In genomic region chr1:207049054-207049453, GRCh38 we compare ENCODE assay signal across 13 cellular contexts. TPM values are rescaled to one million over a fixed set of nuclear protein-coding genes. Genes with fewer than 3 reads are reported as not detected.
A peak's percentile ranks its signal among the peaks of the same experiment; 100 is the strongest.
DNase-seq lines count a peak whose midpoint lies in the region; ATAC-seq, FAIRE-seq and TF ChIP-seq lines count a peak whose summit lies in the region.
"Had no signal": no experiment of that assay in that cellular context is flagged by ENCODE, and none has a peak within 500 bp of the region (broad histone marks: within the 10 kb centered on the region; RNA-seq: fewer than 3 reads in every experiment).

No MANE protein-coding gene starts in this region.

- H3K27ac Mint-ChIP-seq in activated T-cell treated with anti-CD3 and anti-CD28 coated beads, Interleukin-2, amount 50 U/mL, for 24 hours: peak overlapping the region; percentile 15
- no peak overlapping the region for H3K27ac Mint-ChIP-seq in progenitor cell of endocrine pancreas

- intact Hi-C loops in K562 (cut with micrococcal nuclease): no loop called here

- no peaks in the 10 kb centered on the region for H3K9me3 ChIP-seq in K562 (replicated peaks; ENCODE audit: control insufficient read depth, insufficient read depth, low read depth, low read length)
- H3K9me3 ChIP-seq: ovary, vagina had no signal

- H3K4me3 Mint-ChIP-seq in activated T-cell treated with anti-CD3 and anti-CD28 coated beads, Interleukin-2, amount 50 U/mL, for 24 hours: peak overlapping the region; percentile 99
- H3K4me3 Mint-ChIP-seq in progenitor cell of endocrine pancreas (ENCODE audit: low read depth): peak overlapping the region; percentile 97

- DNase-seq in activated T-cell treated with anti-CD3 and anti-CD28 coated beads, Interleukin-2, amount 50 U/mL, for 24 hours: no peak
- no peak for DNase-seq in activated T-cell treated with anti-CD3 and anti-CD28 coated beads, Interleukin-2, amount 50 U/mL, for 1 hour
- DNase-seq in K562 (ENCODE audit: extremely low read depth in 1 of 4, low spot score in 3 of 4) (no peak), progenitor cell of endocrine pancreas (ENCODE audit: low spot score, unreplicated experiment) (no peak), erythroblast (lab: John Stamatoyannopoulos, UW) (no peak), NOMO-1 (lab: John Stamatoyannopoulos, UW; ENCODE audit: unreplicated experiment in 2 of 2) (no peak)
- DNase-seq: effector CD8-positive, alpha-beta T cell; H7; NCI-H1417 treated with DMSO at 0.1 percent for 48 hours; ovary had no signal

- no peak for TF ChIP-seq EP300 in K562 (IDR thresholded peaks at IDR 0.05; ENCODE audit: low read length)

- in situ Hi-C loops in K562 (cut with MboI): no loop called here

- BruUV-seq in K562 (replicated peaks; lab: Mats Ljungman, UMichigan): no TSS peak

- CTCF ChIA-PET in K562 (lab: Yijun Ruan, JAX; ENCODE audit: low intra/inter-chr PET ratio): interaction anchor here (2.3 kb wide), 1 partner anchor 28 kb away, joined by 17 read pairs; no protein-coding TSS in a partner anchor

- H4K20me1 ChIP-seq in K562 (replicated peaks; ENCODE audit: control insufficient read depth, insufficient read depth, low read length): peaks cover 18% of the 10 kb centered on the region

- H3K9me3 Mint-ChIP-seq in activated T-cell treated with anti-CD3 and anti-CD28 coated beads, Interleukin-2, amount 50 U/mL, for 24 hours: no peaks in the 10 kb centered on the region
- H3K9me3 Mint-ChIP-seq in progenitor cell of endocrine pancreas (ENCODE audit: low read depth): no peaks in the 10 kb centered on the region
- H3K9me3 Mint-ChIP-seq: activated naive CD4-positive, alpha-beta T cell treated with anti-CD3 and anti-CD28 coated beads, Interleukin-2, amount 50 U/mL, for 24 hours had no signal

- no peak for TF ChIP-seq RAD21 in K562 (CRISPR knock-in tag; conservative IDR thresholded peaks at IDR 0.05 in 1 of 2, IDR thresholded peaks at IDR 0.05 in 1 of 2)

- POLR2A ChIA-PET in K562 (lab: Yijun Ruan, JAX): interaction anchor here (1.1 to 9.8 kb wide), 5 partner anchors 8 to 471 kb away, joined by 4 to 104 read pairs (median 23); partner anchors contain the start of gene C1orf116

- TF ChIP-seq POLR2A in K562 (conservative IDR thresholded peaks at IDR 0.05): no peak
- TF ChIP-seq POLR2A in erythroblast (IDR thresholded peaks at IDR 0.05; ENCODE audit: low read length): no peak

- peaks cover 60% of the 10 kb centered on the region for H3K36me3 ChIP-seq in K562 (ENCODE audit: control insufficient read depth, insufficient read depth, low read length)
- H3K36me3 ChIP-seq: ovary had no signal

- H3K9me1 ChIP-seq in K562 (ENCODE audit: control insufficient read depth, insufficient read depth, low read length): no peaks in the 10 kb centered on the region

- 50% methylated on average over 4 of the region's 4 CpGs for WGBS in K562 (ENCODE audit: insufficient coverage, low coverage, missing lambda C conversion rate)

- peak overlapping the region; percentile 99 for H3K4me2 ChIP-seq in K562 (ENCODE audit: insufficient read depth, low read length)

- H2AFZ ChIP-seq in K562 (ENCODE audit: low read depth, low read length): no peak overlapping the region

- no peak for FAIRE-seq in K562 (lab: Jason Lieb, UNC)

- peaks cover 12 to 51% of the 10 kb centered on the region in 2 experiments for H3K4me1 ChIP-seq in K562 (replicated peaks in 1 of 2; ENCODE audit: control insufficient read depth in 2 of 2, insufficient read depth in 2 of 2, low read length in 2 of 2)

- ATAC-seq in K562: no peak

- H3K36me3 Mint-ChIP-seq in activated T-cell treated with anti-CD3 and anti-CD28 coated beads, Interleukin-2, amount 50 U/mL, for 24 hours (ENCODE audit: low read depth): peaks cover 73% of the 10 kb centered on the region
- H3K36me3 Mint-ChIP-seq in progenitor cell of endocrine pancreas (ENCODE audit: insufficient read depth): peaks cover 9% of the 10 kb centered on the region

- peak overlapping the region; percentile 94 for H3K27ac ChIP-seq in K562 (ENCODE audit: extremely low read depth, low read depth, low read length)

- peaks cover 89% of the 10 kb centered on the region for H3K79me2 ChIP-seq in K562 (ENCODE audit: control insufficient read depth, insufficient read depth, low read length)

- H3K9ac ChIP-seq in K562 (ENCODE audit: insufficient read depth in 1 of 2, low read depth in 2 of 2, low read length in 2 of 2): peak overlapping the region; percentile 85 to 98; a peak in 3 of 4 replicates

- no peaks in the 10 kb centered on the region for H3K27me3 ChIP-seq in K562 (ENCODE audit: control insufficient read depth in 2 of 2, insufficient read depth in 2 of 2, low read length in 2 of 2)
- H3K27me3 ChIP-seq: ovary, vagina had no signal

- peak overlapping the region; percentile 92 for H3K4me3 ChIP-seq in K562

- H3K27me3 Mint-ChIP-seq in activated T-cell treated with anti-CD3 and anti-CD28 coated beads, Interleukin-2, amount 50 U/mL, for 24 hours: no peaks in the 10 kb centered on the region
- H3K27me3 Mint-ChIP-seq in progenitor cell of endocrine pancreas: no peaks in the 10 kb centered on the region
- H3K27me3 Mint-ChIP-seq: activated naive CD4-positive, alpha-beta T cell treated with anti-CD3 and anti-CD28 coated beads, Interleukin-2, amount 50 U/mL, for 24 hours had no signal

- TF ChIP-seq CTCF in K562 (IDR thresholded peaks at IDR 0.05 in 2 of 3, conservative IDR thresholded peaks at IDR 0.05 in 1 of 3; ENCODE audit: insufficient read depth in 2 of 3, low read depth in 1 of 3, low read length in 3 of 3): no peak
- TF ChIP-seq CTCF in progenitor cell of endocrine pancreas (IDR thresholded peaks at IDR 0.05; ENCODE audit: unreplicated experiment): no peak

- H3K4me1 Mint-ChIP-seq in activated T-cell treated with anti-CD3 and anti-CD28 coated beads, Interleukin-2, amount 50 U/mL, for 24 hours (ENCODE audit: low read depth): peaks cover 80% of the 10 kb centered on the region
- H3K4me1 Mint-ChIP-seq in progenitor cell of endocrine pancreas (ENCODE audit: low read depth): peaks cover 32% of the 10 kb centered on the region

RNA-seq across cellular contexts. Expression of gene YOD1, which starts 2.0 kb away (rescaled TPM):
- total RNA-seq in K562 (2011; cell fraction: chromatin; rRNA removed; ENCODE audit: low replicate concordance): 25.7 and 74.5 TPM in 2 replicates
- 20.0 and 23.4 TPM in 2 replicates for total RNA-seq in K562 (2011; cell fraction: nucleolus; rRNA removed)
- total RNA-seq in K562 (2011; cell fraction: nucleoplasm; rRNA removed): 50.4 and 82.5 TPM in 2 replicates
- total RNA-seq in K562 (2014; rRNA removed): 47.5 and 49.8 TPM in 2 replicates
- total RNA-seq in K562 (2014; rRNA removed; fragmentation: Illumina TruSeq; extraction: Trizol): 78.1 and 91.0 TPM in 2 replicates
- total RNA-seq in K562 (2015; rRNA removed; fragmentation: Illumina TruSeq; extraction: Trizol): 51.8 and 56.0 TPM in 2 replicates
- 61.6 and 61.7 TPM in 2 replicates for total RNA-seq in K562 (2021)
- 38.8 and 46.9 TPM in 2 replicates for polyA plus RNA-seq in K562 (2011; rRNA removed)
- polyA plus RNA-seq in K562 (2011; cell fraction: cytosol; rRNA removed): 9.4 and 20.3 TPM in 2 replicates
- polyA plus RNA-seq in K562 (2011; cell fraction: nucleus; rRNA removed): 23.5 and 35.3 TPM in 2 replicates
- polyA plus RNA-seq in K562 (2012): 19.8 and 21.4 TPM in 2 replicates
- polyA plus RNA-seq in K562 (2014; fragmentation: Illumina TruSeq; extraction: Trizol): 43.9 and 46.5 TPM in 2 replicates
- polyA plus RNA-seq in K562 (2014; fragmentation: Nextera tagmentation; extraction: Ambion mirVana): 10 to 100 TPM; 18.2 to 24.0 TPM
- polyA plus RNA-seq in K562 (2014; rRNA removed): 27.9 and 28.7 TPM in 2 replicates
- 61.7 and 76.1 TPM in 2 replicates for polyA minus RNA-seq in K562 (2011; rRNA and poly(A)+ RNA removed)
- polyA minus RNA-seq in K562 (2011; cell fraction: cytosol; rRNA and poly(A)+ RNA removed): 33.8 and 43.8 TPM in 2 replicates
- polyA minus RNA-seq in K562 (2011; cell fraction: nucleus; rRNA and poly(A)+ RNA removed): 50.4 and 102 TPM in 2 replicates
- 8.7 and 8.8 TPM in 2 replicates for total RNA-seq in progenitor cell of endocrine pancreas

RNA-seq across cellular contexts. Expression of gene PFKFB2, which starts 4.0 kb away (rescaled TPM):
- 29.4 and 45.8 TPM in 2 replicates for total RNA-seq in K562 (2011; cell fraction: chromatin; rRNA removed; ENCODE audit: low replicate concordance)
- 18.0 and 21.1 TPM in 2 replicates for total RNA-seq in K562 (2011; cell fraction: nucleolus; rRNA removed)
- total RNA-seq in K562 (2011; cell fraction: nucleoplasm; rRNA removed): 29.2 and 44.5 TPM in 2 replicates
- total RNA-seq in K562 (2014; rRNA removed): 10.5 and 12.3 TPM in 2 replicates
- 21.9 and 26.2 TPM in 2 replicates for total RNA-seq in K562 (2014; rRNA removed; fragmentation: Illumina TruSeq; extraction: Trizol)
- 17.3 and 17.8 TPM in 2 replicates for total RNA-seq in K562 (2015; rRNA removed; fragmentation: Illumina TruSeq; extraction: Trizol)
- 20.4 and 22.9 TPM in 2 replicates for total RNA-seq in K562 (2021)
- polyA plus RNA-seq in K562 (2011; rRNA removed): 24.1 and 26.0 TPM in 2 replicates
- 7.4 and 16.5 TPM in 2 replicates for polyA plus RNA-seq in K562 (2011; cell fraction: cytosol; rRNA removed)
- polyA plus RNA-seq in K562 (2011; cell fraction: nucleus; rRNA removed): 45.3 and 52.2 TPM in 2 replicates
- polyA plus RNA-seq in K562 (2012): 11.2 and 14.1 TPM in 2 replicates
- 13.5 and 16.4 TPM in 2 replicates for polyA plus RNA-seq in K562 (2014; fragmentation: Illumina TruSeq; extraction: Trizol)
- 1 to 10 TPM; 6.9 to 7.6 TPM for polyA plus RNA-seq in K562 (2014; fragmentation: Nextera tagmentation; extraction: Ambion mirVana)
- 11.7 and 11.9 TPM in 2 replicates for polyA plus RNA-seq in K562 (2014; rRNA removed)
- 44.6 and 45.6 TPM in 2 replicates for polyA minus RNA-seq in K562 (2011; rRNA and poly(A)+ RNA removed)
- polyA minus RNA-seq in K562 (2011; cell fraction: cytosol; rRNA and poly(A)+ RNA removed): 11.7 and 14.3 TPM in 2 replicates
- 18.3 and 29.3 TPM in 2 replicates for polyA minus RNA-seq in K562 (2011; cell fraction: nucleus; rRNA and poly(A)+ RNA removed)
- total RNA-seq in progenitor cell of endocrine pancreas: 9.6 and 10.6 TPM in 2 replicates

RNA-seq across cellular contexts. Expression of gene C1orf116, which starts 16.5 kb away (rescaled TPM):
- total RNA-seq in K562 (2011; cell fraction: chromatin; rRNA removed; ENCODE audit: low replicate concordance): 2.8 and 4.0 TPM in 2 replicates
- total RNA-seq in K562 (2011; cell fraction: nucleolus; rRNA removed): 2.5 and 3.0 TPM in 2 replicates
- total RNA-seq in K562 (2011; cell fraction: nucleoplasm; rRNA removed): 3.1 and 3.4 TPM in 2 replicates
- total RNA-seq in K562 (2014; rRNA removed): 1.8 TPM in 2 replicates
- 0.80 and 0.95 TPM in 2 replicates for total RNA-seq in K562 (2014; rRNA removed; fragmentation: Illumina TruSeq; extraction: Trizol)
- total RNA-seq in K562 (2015; rRNA removed; fragmentation: Illumina TruSeq; extraction: Trizol): 0.80 and 0.87 TPM in 2 replicates
- total RNA-seq in K562 (2021): 2.6 and 2.7 TPM in 2 replicates
- 1.2 and 2.6 TPM in 2 replicates for polyA plus RNA-seq in K562 (2011; rRNA removed)
- 0.81 and 1.4 TPM in 2 replicates for polyA plus RNA-seq in K562 (2011; cell fraction: cytosol; rRNA removed)
- 2.3 and 5.0 TPM in 2 replicates for polyA plus RNA-seq in K562 (2011; cell fraction: nucleus; rRNA removed)
- polyA plus RNA-seq in K562 (2012): 2.2 and 2.8 TPM in 2 replicates
- polyA plus RNA-seq in K562 (2014; fragmentation: Illumina TruSeq; extraction: Trizol): 3.0 and 3.1 TPM in 2 replicates
- polyA plus RNA-seq in K562 (2014; fragmentation: Nextera tagmentation; extraction: Ambion mirVana): under 1 TPM; 0.62 to 0.69 TPM
- 0.62 and 0.95 TPM in 2 replicates for polyA plus RNA-seq in K562 (2014; rRNA removed)
- 2.6 TPM in 2 replicates for polyA minus RNA-seq in K562 (2011; rRNA and poly(A)+ RNA removed)
- 2.4 and 2.5 TPM in 2 replicates for polyA minus RNA-seq in K562 (2011; cell fraction: cytosol; rRNA and poly(A)+ RNA removed)
- 4.4 and 5.2 TPM in 2 replicates for polyA minus RNA-seq in K562 (2011; cell fraction: nucleus; rRNA and poly(A)+ RNA removed)
- total RNA-seq in progenitor cell of endocrine pancreas: 31.3 and 31.9 TPM in 2 replicates
- polyA plus RNA-seq: AG04450 had no signal

RNA-seq across cellular contexts. Expression of gene C4BPB, which starts 39.6 kb away (rescaled TPM):
- total RNA-seq in K562 (2011; cell fraction: chromatin; rRNA removed; ENCODE audit: low replicate concordance): not detected in 2 replicates
- total RNA-seq in K562 (2011; cell fraction: nucleolus; rRNA removed): not detected in 2 replicates
- not detected in 2 replicates for total RNA-seq in K562 (2011; cell fraction: nucleoplasm; rRNA removed)
- total RNA-seq in K562 (2014; rRNA removed): not detected in 2 replicates
- total RNA-seq in K562 (2014; rRNA removed; fragmentation: Illumina TruSeq; extraction: Trizol): not detected in 2 replicates
- not detected in 2 replicates for total RNA-seq in K562 (2015; rRNA removed; fragmentation: Illumina TruSeq; extraction: Trizol)
- not detected in 2 replicates for total RNA-seq in K562 (2021)
- polyA plus RNA-seq in K562 (2011; rRNA removed): not detected in 2 replicates
- polyA plus RNA-seq in K562 (2011; cell fraction: cytosol; rRNA removed): 0.03 TPM in 1 of 2 replicates, not detected in the other
- not detected in 2 replicates for polyA plus RNA-seq in K562 (2011; cell fraction: nucleus; rRNA removed)
- not detected in 2 replicates for polyA plus RNA-seq in K562 (2012)
- polyA plus RNA-seq in K562 (2014; fragmentation: Illumina TruSeq; extraction: Trizol): not detected in 2 replicates
- polyA plus RNA-seq in K562 (2014; fragmentation: Nextera tagmentation; extraction: Ambion mirVana): not detected
- not detected in 2 replicates for polyA plus RNA-seq in K562 (2014; rRNA removed)
- 0.12 TPM in 1 of 2 replicates, not detected in the other for polyA minus RNA-seq in K562 (2011; rRNA and poly(A)+ RNA removed)
- 2.3 and 3.0 TPM in 2 replicates for polyA minus RNA-seq in K562 (2011; cell fraction: cytosol; rRNA and poly(A)+ RNA removed)
- 0.22 and 0.54 TPM in 2 replicates for polyA minus RNA-seq in K562 (2011; cell fraction: nucleus; rRNA and poly(A)+ RNA removed)
- not detected in 2 replicates for total RNA-seq in progenitor cell of endocrine pancreas
- total RNA-seq: H7, vagina had no signal
- polyA plus RNA-seq: AG04450 had no signal

RNA-seq across cellular contexts. Expression of gene C4BPA, which starts 55.0 kb away (rescaled TPM):
- total RNA-seq in K562 (2011; cell fraction: chromatin; rRNA removed; ENCODE audit: low replicate concordance): not detected in 2 replicates
- total RNA-seq in K562 (2011; cell fraction: nucleolus; rRNA removed): not detected in 2 replicates
- not detected in 2 replicates for total RNA-seq in K562 (2011; cell fraction: nucleoplasm; rRNA removed)
- not detected in 2 replicates for total RNA-seq in K562 (2014; rRNA removed)
- 0.10 and 0.15 TPM in 2 replicates for total RNA-seq in K562 (2014; rRNA removed; fragmentation: Illumina TruSeq; extraction: Trizol)
- 0.22 and 0.23 TPM in 2 replicates for total RNA-seq in K562 (2015; rRNA removed; fragmentation: Illumina TruSeq; extraction: Trizol)
- total RNA-seq in K562 (2021): 0.18 and 0.47 TPM in 2 replicates
- polyA plus RNA-seq in K562 (2011; rRNA removed): 0.04 TPM in 1 of 2 replicates, not detected in the other
- polyA plus RNA-seq in K562 (2011; cell fraction: cytosol; rRNA removed): not detected in 2 replicates
- not detected in 2 replicates for polyA plus RNA-seq in K562 (2011; cell fraction: nucleus; rRNA removed)
- 0.18 and 0.82 TPM in 2 replicates for polyA plus RNA-seq in K562 (2012)
- polyA plus RNA-seq in K562 (2014; fragmentation: Illumina TruSeq; extraction: Trizol): 0.06 and 0.07 TPM in 2 replicates
- under 1 TPM in 1 of 2 experiments, not detected in 1; 0.06 TPM for polyA plus RNA-seq in K562 (2014; fragmentation: Nextera tagmentation; extraction: Ambion mirVana)
- polyA plus RNA-seq in K562 (2014; rRNA removed): not detected in 2 replicates
- not detected in 2 replicates for polyA minus RNA-seq in K562 (2011; rRNA and poly(A)+ RNA removed)
- not detected in 2 replicates for polyA minus RNA-seq in K562 (2011; cell fraction: cytosol; rRNA and poly(A)+ RNA removed)
- not detected in 2 replicates for polyA minus RNA-seq in K562 (2011; cell fraction: nucleus; rRNA and poly(A)+ RNA removed)
- not detected in 2 replicates for total RNA-seq in progenitor cell of endocrine pancreas
- total RNA-seq: H7, vagina had no signal
- polyA plus RNA-seq: AG04450 had no signal
